ENCODE assay signal across 19 cellular contexts in the genomic region with DNA sequence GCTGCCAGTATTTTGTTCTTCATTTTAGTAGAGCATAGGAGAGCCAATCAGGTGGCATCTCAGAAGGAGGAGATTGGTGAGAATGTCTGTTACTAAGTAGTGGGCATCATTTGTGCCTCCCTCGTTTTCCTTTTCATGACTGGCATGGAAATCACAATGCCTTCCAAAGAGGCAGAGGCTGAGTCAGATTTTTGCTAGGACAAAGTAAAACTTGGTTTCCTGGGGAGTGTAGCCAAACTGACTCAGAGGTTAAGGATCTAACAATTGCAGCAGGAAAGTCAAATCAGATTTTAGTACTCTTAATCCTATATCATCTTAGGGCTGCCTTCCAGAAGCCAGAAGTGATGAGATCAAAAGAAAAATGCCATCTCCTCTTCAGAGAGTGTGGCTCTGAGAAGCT.
DNase-seq lines count a peak whose midpoint lies in the region; ATAC-seq and TF ChIP-seq lines count a peak whose summit lies in the region.
"Had no signal": no experiment of that assay in that cellular context is flagged by ENCODE, and none has a peak within 500 bp of the region (broad histone marks: within the 10 kb centered on the region; RNA-seq: fewer than 3 reads in every experiment).

No MANE protein-coding gene starts in this region.

- no peaks in the 10 kb centered on the region for H3K36me3 Mint-ChIP-seq in progenitor cell of endocrine pancreas (ENCODE audit: insufficient read depth)

- no peaks in the 10 kb centered on the region for H3K4me1 Mint-ChIP-seq in progenitor cell of endocrine pancreas (ENCODE audit: low read depth)

- H3K9me3 ChIP-seq in left lung = no peaks in the 10 kb centered on the region
- H3K9me3 ChIP-seq: colonic mucosa, left ventricle myocardium inferior, upper lobe of left lung had no signal

- no peak overlapping the region for H3K4me3 Mint-ChIP-seq in progenitor cell of endocrine pancreas (ENCODE audit: low read depth)
- H3K4me3 Mint-ChIP-seq: activated CD8-positive, alpha-beta T cell treated with anti-CD3 and anti-CD28 coated beads, Interleukin-2, amount 10 ng/mL, durations not matched to agents 7 days and 5 days; activated naive CD4-positive, alpha-beta T cell treated with anti-CD3 and anti-CD28 coated beads for 36 hours; neural crest cell had no signal

- H3K4me1 ChIP-seq in left lung = peaks cover 7 to 14% of the 10 kb centered on the region in 2 donors
- H3K4me1 ChIP-seq: colonic mucosa had no signal

- TF ChIP-seq CTCF in cardiac fibroblast (IDR thresholded peaks at IDR 0.05; ENCODE audit: low read depth, low read length) = no peak
- TF ChIP-seq CTCF in left lung (IDR thresholded peaks at IDR 0.05) = no peak
- no peak for TF ChIP-seq CTCF in progenitor cell of endocrine pancreas (IDR thresholded peaks at IDR 0.05; ENCODE audit: unreplicated experiment)

- peaks cover 13% of the 10 kb centered on the region for H3K27me3 Mint-ChIP-seq in progenitor cell of endocrine pancreas

- no peak overlapping the region for H3K27ac ChIP-seq in left lung
- H3K27ac ChIP-seq: colonic mucosa, left ventricle myocardium inferior, upper lobe of left lung had no signal

- no peaks in the 10 kb centered on the region for H3K27me3 ChIP-seq in left lung
- H3K27me3 ChIP-seq: colonic mucosa, upper lobe of left lung had no signal

- intact Hi-C loops in left lung (cut with DNase I) = no loop called here

- peak; percentile 81 for DNase-seq in AG08395 (ENCODE audit: low spot score)
- DNase-seq in LHCN-M2 (ENCODE audit: low read depth) = peak; percentile 96
- peak; percentile 7 to 46 for DNase-seq in cardiac fibroblast (ENCODE audit: low read depth in 2 of 2)
- no peak for DNase-seq in left lung
- no peak for DNase-seq in progenitor cell of endocrine pancreas (ENCODE audit: low spot score, unreplicated experiment)
- DNase-seq: activated CD8-positive, alpha-beta T cell treated with anti-CD3 and anti-CD28 coated beads, Interleukin-2, amount 10 ng/mL, durations not matched to agents 7 days and 5 days; colonic mucosa; DMS79; left ventricle myocardium inferior; NCI-H69; Right ventricle myocardium superior; stimulated activated CD4-positive, alpha-beta T cell treated with anti-CD3 and anti-CD28 coated beads, Interleukin-12 subunit alpha, Interleukin-12 subunit beta, amount 100 ng/mL, for 4 hours; upper lobe of left lung had no signal

- peak; percentile 16 for ATAC-seq in left lung
- ATAC-seq in GM21529 (IDR thresholded peaks at IDR 0.05; ENCODE audit: unreplicated experiment) = no peak
- ATAC-seq in GM21381 (IDR thresholded peaks at IDR 0.05; ENCODE audit: unreplicated experiment) = no peak
- ATAC-seq in HG02759 (IDR thresholded peaks at IDR 0.05; ENCODE audit: unreplicated experiment) = no peak
- ATAC-seq: activated CD8-positive, alpha-beta T cell treated with anti-CD3 and anti-CD28 coated beads, Interleukin-2, amount 10 ng/mL, durations not matched to agents 7 days and 5 days; HCT116 had no signal

- H3K36me3 ChIP-seq in left lung = no peaks in the 10 kb centered on the region
- H3K36me3 ChIP-seq: colonic mucosa, left ventricle myocardium inferior, upper lobe of left lung had no signal

- no peak overlapping the region for H3K4me3 ChIP-seq in cardiac fibroblast (replicated peaks in 1 of 2; ENCODE audit: low read depth in 2 of 2, low read length in 2 of 2)
- H3K4me3 ChIP-seq in left lung = no peak overlapping the region
- H3K4me3 ChIP-seq: colonic mucosa, left ventricle myocardium inferior, upper lobe of left lung had no signal

- H3K9me3 Mint-ChIP-seq in progenitor cell of endocrine pancreas (ENCODE audit: low read depth) = no peaks in the 10 kb centered on the region
- H3K9me3 Mint-ChIP-seq: activated naive CD4-positive, alpha-beta T cell treated with anti-CD3 and anti-CD28 coated beads for 36 hours; neural crest cell had no signal

- no peak overlapping the region for H3K27ac Mint-ChIP-seq in progenitor cell of endocrine pancreas
- H3K27ac Mint-ChIP-seq: activated CD8-positive, alpha-beta T cell treated with anti-CD3 and anti-CD28 coated beads, Interleukin-2, amount 10 ng/mL, durations not matched to agents 7 days and 5 days; activated naive CD4-positive, alpha-beta T cell treated with anti-CD3 and anti-CD28 coated beads for 36 hours had no signal

Comparison
In these comparisons a context has a peak if more than half of its experiments do, and no peak if none do; other contexts are left out.
1. DNase-seq: peak in AG08395 (single experiment), LHCN-M2 (single experiment) and cardiac fibroblast (2 of 2); none in left lung (0 of 2) and progenitor cell of endocrine pancreas (single experiment).